ENCODE assay signal across 1 cellular context in genomic region chr9:93567271-93567959, GRCh38.
A peak's percentile ranks its signal among the peaks of the same experiment; 100 is the strongest.
TF ChIP-seq lines count a peak whose summit lies in the region.

No MANE protein-coding gene starts in this region.

TF ChIP-seq in K562, 482 proteins besides CTCF, POLR2A, EP300 and RAD21 (continued from another document):
- no peak for TF ChIP-seq ZBTB5 (IDR thresholded peaks at IDR 0.05)
- TF ChIP-seq CHD4 (IDR thresholded peaks at IDR 0.05; ENCODE audit: insufficient read depth, insufficient replicate concordance, low read depth, low read length, poor library complexity, severe bottlenecking), result no peak
- 0 out of 2 replicates have a peak, but pooled peaks have one; percentile 16 for TF ChIP-seq USF1 (CRISPR knock-in tag; IDR thresholded peaks at IDR 0.05)
- TF ChIP-seq NR1H2 (CRISPR knock-in tag; IDR thresholded peaks at IDR 0.05), result no peak
- TF ChIP-seq TBP (optimal IDR thresholded peaks at IDR 0.05; ENCODE audit: low read depth, low read length), result no peak
- no peak for TF ChIP-seq MTA1 (IDR thresholded peaks at IDR 0.05; ENCODE audit: borderline replicate concordance)
- no peak for TF ChIP-seq CEBPZ (IDR thresholded peaks at IDR 0.05; ENCODE audit: borderline replicate concordance, low read depth, low read length)
- TF ChIP-seq RBM22 (IDR thresholded peaks at IDR 0.05; ENCODE audit: low read depth, low read length, poor library complexity, severe bottlenecking), result no peak
- TF ChIP-seq PKNOX1 (IDR thresholded peaks at IDR 0.05), result 0 out of 2 replicates have a peak, but pooled peaks have one; percentile 29
- TF ChIP-seq RREB1 (CRISPR knock-in tag; IDR thresholded peaks at IDR 0.05), result 0 out of 2 replicates have a peak, but pooled peaks have one; percentile 53
- TF ChIP-seq ZNF668 (CRISPR knock-in tag; IDR thresholded peaks at IDR 0.05), result no peak
- TF ChIP-seq ZFP30 (CRISPR knock-in tag; IDR thresholded peaks at IDR 0.05; ENCODE audit: borderline replicate concordance), result no peak
- no peak for TF ChIP-seq GTF2B (IDR thresholded peaks at IDR 0.05; ENCODE audit: extremely low read depth, insufficient read length)
- TF ChIP-seq ZNF79 (CRISPR knock-in tag; IDR thresholded peaks at IDR 0.05; ENCODE audit: low read depth), result no peak
- peak; percentile 75 for TF ChIP-seq MGA (IDR thresholded peaks at IDR 0.05)
- TF ChIP-seq CC2D1A (IDR thresholded peaks at IDR 0.05), result no peak
- 0 out of 2 replicates have a peak, but pooled peaks have one; percentile 14 for TF ChIP-seq KLF6 (CRISPR knock-in tag; IDR thresholded peaks at IDR 0.05; ENCODE audit: borderline replicate concordance)
- TF ChIP-seq RAD51 (IDR thresholded peaks at IDR 0.05; ENCODE audit: borderline replicate concordance, low read depth), result no peak
- TF ChIP-seq THAP12 (CRISPR knock-in tag; IDR thresholded peaks at IDR 0.05), result no peak
- no peak for TF ChIP-seq KHSRP (IDR thresholded peaks at IDR 0.05)
TF ChIP-seq in K562: peak in this region for 12.
